ENCODE assay signal across 29 cellular contexts in genomic region chrX:150954951-150955350, GRCh38.
"Had no signal": no experiment of that assay in that cellular context is flagged by ENCODE, and none has a peak within 500 bp of the region (broad histone marks: within the 10 kb centered on the region; RNA-seq: fewer than 3 reads in every experiment).

No MANE protein-coding gene starts in this region.

- H3K27me3 ChIP-seq: brain microvascular endothelial cell had no signal

- DNase-seq: activated CD4-positive, alpha-beta memory T cell treated with anti-CD3 and anti-CD28 coated beads, Interleukin-2, amount 10 ng/mL, durations not matched to agents 7 days and 5 days; activated CD4-positive, alpha-beta T cell treated with anti-CD3 and anti-CD28 coated beads for 1 hour; activated CD4-positive, alpha-beta T cell treated with anti-CD3 and anti-CD28 coated beads for 4 hours; activated CD4-positive, alpha-beta T cell treated with anti-CD3 and anti-CD28 coated beads, Interleukin-2, amount 10 ng/mL, durations not matched to agents 7 days and 5 days; activated CD4-positive, alpha-beta T cell treated with anti-CD3 and anti-CD28 coated beads, Interleukin-2, amount 50 U/mL, for 4 hours; activated CD8-positive, alpha-beta memory T cell treated with anti-CD3 and anti-CD28 coated beads, Interleukin-2, amount 50 U/mL, for 48 hours; activated gamma-delta T cell; activated naive CD4-positive, alpha-beta T cell; activated naive CD4-positive, alpha-beta T cell treated with anti-CD3 and anti-CD28 coated beads, Interleukin-2, amount 50 U/mL, for 16 hours; activated T-cell treated with anti-CD3 and anti-CD28 coated beads for 4 hours; activated T-cell treated with anti-CD3 and anti-CD28 coated beads, Interleukin-2, amount 50 U/mL, for 24 hours; activated T-cell treated with anti-CD3 and anti-CD28 coated beads, Interleukin-2, amount 50 U/mL, for 72 hours; amniotic stem cell; anterior cingulate cortex; brain microvascular endothelial cell; cortex of kidney; effector CD8-positive, alpha-beta T cell; foreskin fibroblast; head of caudate nucleus; T-helper 2 cell had no signal

- H3K36me3 ChIP-seq: brain microvascular endothelial cell had no signal

- ATAC-seq: activated T-cell treated with anti-CD3 and anti-CD28 coated beads, Interleukin-2, amount 50 U/mL, for 72 hours; esophagus mucosa; WTC11 had no signal

- H3K27ac ChIP-seq: brain microvascular endothelial cell, epithelial cell of prostate had no signal

- FAIRE-seq: astrocyte, bronchial epithelial cell, endometrium, endothelial cell of umbilical vein, frontal cortex, TTC549 had no signal
